Comparison of ENCODE assay signal across 27 cellular contexts in genomic region chr9:7946458-7946857, GRCh38.
"Had no signal": no experiment of that assay in that cellular context is flagged by ENCODE, and none has a peak within 500 bp of the region (broad histone marks: within the 10 kb centered on the region; RNA-seq: fewer than 3 reads in every experiment).

No MANE protein-coding gene starts in this region.

- H3K27me3 ChIP-seq: neural progenitor cell, ovary, right lobe of liver, sigmoid colon, stomach, thyroid gland, tibial nerve, upper lobe of left lung, vagina had no signal

- H3K27ac ChIP-seq: neural progenitor cell, ovary, parathyroid adenoma, psoas muscle, right lobe of liver, sigmoid colon, stomach, thoracic aorta, thyroid gland, tibial nerve, upper lobe of left lung, vagina had no signal

- FAIRE-seq: small intestine, urothelium cell line had no signal

- H3K79me2 ChIP-seq: parathyroid adenoma had no signal

- H3K9ac ChIP-seq: neural progenitor cell, parathyroid adenoma had no signal

- H3K4me3 ChIP-seq: neural progenitor cell, ovary, psoas muscle, right lobe of liver, sigmoid colon, stomach, thoracic aorta, thyroid gland, tibial nerve, upper lobe of left lung, vagina had no signal

- H3K4me2 ChIP-seq: neural progenitor cell had no signal

- DNase-seq: nephron progenitor cell; occipital lobe; ovary; posterior cingulate gyrus; psoas muscle; right cardiac atrium; right lobe of liver; sigmoid colon; small intestine; stimulated activated CD4-positive, alpha-beta T cell treated with anti-CD3 and anti-CD28 coated beads, Interleukin-15, amount 100 ng/mL, for 24 hours; stimulated activated CD4-positive, alpha-beta T cell treated with anti-CD3 and anti-CD28 coated beads, Interleukin-2, amount 100 ng/mL, for 24 hours; stimulated activated CD4-positive, alpha-beta T cell treated with anti-CD3 and anti-CD28 coated beads, Interleukin-2, amount 100 ng/mL, for 48 hours; stimulated activated CD4-positive, alpha-beta T cell treated with anti-CD3 and anti-CD28 coated beads, Interleukin-4, amount 100 ng/mL, for 24 hours; stimulated activated naive B cell treated with anti-CD40 and anti-IgM and Interleukin-4, amounts not matched to agents 10 μg/mL and 1 μg/mL and 100 μg/mL, for 72 hours; stimulated activated naive CD4-positive, alpha-beta T cell treated with Interleukin-2 at 50 U/mL for 16 hours; stomach; thyroid gland; trophoblast cell; upper lobe of left lung had no signal

- H3K9me3 ChIP-seq: ovary, psoas muscle, right lobe of liver, sigmoid colon, stomach, thoracic aorta, thyroid gland, tibial nerve, upper lobe of left lung, vagina had no signal

- ATAC-seq: natural killer cell treated with Interleukin-12 subunit alpha and Interleukin-12 subunit beta and Interleukin-15 and Interleukin-18, amount 100 ng/mL, for 72 hours; psoas muscle; right cardiac atrium; right lobe of liver; stimulated activated effector memory CD8-positive, alpha-beta T cell treated with anti-CD3 and anti-CD28 coated beads, Interleukin-12 subunit alpha, Interleukin-12 subunit beta, amount 100 ng/mL, for 72 hours; stimulated activated naive B cell treated with anti-CD40 and anti-IgM and Interleukin-4, amounts not matched to agents 10 μg/mL and 1 μg/mL and 100 μg/mL, for 72 hours had no signal

- H3K36me3 ChIP-seq: neural progenitor cell, ovary, right lobe of liver, sigmoid colon, stomach, thoracic aorta, thyroid gland, tibial nerve, upper lobe of left lung, vagina had no signal

- H3K4me1 ChIP-seq: neural progenitor cell, parathyroid adenoma, psoas muscle, right lobe of liver, sigmoid colon, stomach, thyroid gland, tibial nerve, upper lobe of left lung, vagina had no signal

- H2AFZ ChIP-seq: parathyroid adenoma had no signal
